15 cellular contexts compared by ENCODE assay signal in the genomic region with DNA sequence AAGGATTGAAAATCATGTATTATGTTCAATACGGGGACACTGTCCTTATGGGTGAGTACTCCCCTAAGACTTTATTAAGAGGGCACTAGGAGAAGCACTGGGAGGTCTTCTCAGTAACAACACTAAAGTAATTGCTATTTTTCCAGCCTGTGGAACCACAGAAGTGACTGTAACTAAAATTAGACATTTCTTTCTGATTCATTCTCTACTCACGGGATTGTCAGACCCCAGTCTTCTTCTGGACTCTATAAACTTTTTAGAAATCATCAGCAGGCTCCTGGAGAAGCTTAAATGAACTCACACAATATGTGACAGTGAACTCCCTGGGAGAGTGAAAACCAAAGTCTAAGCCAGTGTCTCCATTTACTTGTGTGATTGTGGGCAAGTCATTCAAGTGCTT. TPM values are rescaled to one million over a fixed set of nuclear protein-coding genes. Genes with fewer than 3 reads are reported as not detected.
A peak's percentile ranks its signal among the peaks of the same experiment; 100 is the strongest.
DNase-seq lines count a peak whose midpoint lies in the region; ATAC-seq and TF ChIP-seq lines count a peak whose summit lies in the region.
"Had no signal": no experiment of that assay in that cellular context is flagged by ENCODE, and none has a peak within 500 bp of the region (broad histone marks: within the 10 kb centered on the region; RNA-seq: fewer than 3 reads in every experiment).

No MANE protein-coding gene starts in this region.

- CTCF ChIA-PET in activated naive CD4-positive, alpha-beta T cell treated with anti-CD3 and anti-CD28 coated beads for 36 hours (lab: Charles Lee): no interaction called here
- CTCF ChIA-PET in CD8-positive, alpha-beta memory T cell (lab: Charles Lee): no interaction called here

- H3K27ac ChIP-seq in endodermal cell (ENCODE audit: low read depth, low read length): no peak overlapping the region
- H3K27ac ChIP-seq in CD8-positive, alpha-beta memory T cell (ENCODE audit: low read depth, low read length): no peak overlapping the region

- peak overlapping the region; percentile 61 for H3K27ac Mint-ChIP-seq in osteocyte (ENCODE audit: unreplicated experiment)
- H3K27ac Mint-ChIP-seq in activated naive CD4-positive, alpha-beta T cell treated with anti-CD3 and anti-CD28 coated beads for 36 hours: no peak overlapping the region
- no peak overlapping the region for H3K27ac Mint-ChIP-seq in endodermal cell
- no peak overlapping the region for H3K27ac Mint-ChIP-seq in CD8-positive, alpha-beta memory T cell
- H3K27ac Mint-ChIP-seq: immature natural killer cell had no signal

- H3K9me3 Mint-ChIP-seq in osteocyte (ENCODE audit: unreplicated experiment) (peaks cover 5% of the 10 kb centered on the region), endodermal cell (no peaks in the 10 kb centered on the region)
- no peaks in the 10 kb centered on the region for H3K9me3 Mint-ChIP-seq in activated naive CD4-positive, alpha-beta T cell treated with anti-CD3 and anti-CD28 coated beads for 36 hours
- H3K9me3 Mint-ChIP-seq in CD8-positive, alpha-beta memory T cell: no peaks in the 10 kb centered on the region

- H3K4me1 Mint-ChIP-seq in osteocyte (ENCODE audit: unreplicated experiment): peaks cover 37% of the 10 kb centered on the region
- H3K4me1 Mint-ChIP-seq in activated naive CD4-positive, alpha-beta T cell treated with anti-CD3 and anti-CD28 coated beads for 36 hours (ENCODE audit: low read depth): peaks cover 8% of the 10 kb centered on the region
- peaks cover 32% of the 10 kb centered on the region for H3K4me1 Mint-ChIP-seq in endodermal cell
- peaks cover 0 to 4% (median 0%) of the 10 kb centered on the region in 3 donors for H3K4me1 Mint-ChIP-seq in CD8-positive, alpha-beta memory T cell

- H3K4me3 Mint-ChIP-seq in osteocyte (ENCODE audit: unreplicated experiment) (no peak overlapping the region), endodermal cell (no peak overlapping the region)
- H3K4me3 Mint-ChIP-seq in activated naive CD4-positive, alpha-beta T cell treated with anti-CD3 and anti-CD28 coated beads for 36 hours: no peak overlapping the region
- H3K4me3 Mint-ChIP-seq in CD8-positive, alpha-beta memory T cell: no peak overlapping the region
- H3K4me3 Mint-ChIP-seq: immature natural killer cell had no signal

- H3K36me3 Mint-ChIP-seq in osteocyte (ENCODE audit: unreplicated experiment) (peaks cover 23% of the 10 kb centered on the region), endodermal cell (ENCODE audit: low read depth) (no peaks in the 10 kb centered on the region)
- no peaks in the 10 kb centered on the region for H3K36me3 Mint-ChIP-seq in activated naive CD4-positive, alpha-beta T cell treated with anti-CD3 and anti-CD28 coated beads for 36 hours (ENCODE audit: low read depth)
- no peaks in the 10 kb centered on the region for H3K36me3 Mint-ChIP-seq in CD8-positive, alpha-beta memory T cell

- no peak for TF ChIP-seq CTCF in NB4 (IDR thresholded peaks at IDR 0.05; ENCODE audit: low read depth, low read length)
- no peak for TF ChIP-seq CTCF in osteocyte (IDR thresholded peaks at IDR 0.05)
- TF ChIP-seq CTCF in endodermal cell (conservative IDR thresholded peaks at IDR 0.05): no peak

- peak overlapping the region; percentile 41 for H3K4me3 ChIP-seq in NB4 (ENCODE audit: low read depth, low read length)
- H3K4me3 ChIP-seq in endodermal cell (ENCODE audit: low read length): no peak overlapping the region
- no peak overlapping the region for H3K4me3 ChIP-seq in CD8-positive, alpha-beta memory T cell (ENCODE audit: low read length)
- H3K4me3 ChIP-seq: ascending aorta had no signal

- no peaks in the 10 kb centered on the region for H3K27me3 ChIP-seq in endodermal cell (ENCODE audit: control insufficient read depth, insufficient read depth, low read length, poor library complexity, severe bottlenecking)
- H3K27me3 ChIP-seq in CD8-positive, alpha-beta memory T cell (ENCODE audit: insufficient read depth, low read length, poor library complexity, severe bottlenecking): no peaks in the 10 kb centered on the region
- H3K27me3 ChIP-seq: ascending aorta had no signal

- H3K9me3 ChIP-seq in endodermal cell (ENCODE audit: control insufficient read depth, low read length): no peaks in the 10 kb centered on the region
- no peaks in the 10 kb centered on the region for H3K9me3 ChIP-seq in CD8-positive, alpha-beta memory T cell (ENCODE audit: low read length)

- H3K36me3 ChIP-seq in endodermal cell (ENCODE audit: control insufficient read depth, insufficient read depth, low read length): no peaks in the 10 kb centered on the region
- no peaks in the 10 kb centered on the region for H3K36me3 ChIP-seq in CD8-positive, alpha-beta memory T cell (ENCODE audit: insufficient read depth, low read length)

- H3K9ac ChIP-seq in endodermal cell (ENCODE audit: extremely low read depth, low read length, poor library complexity, severe bottlenecking): no peak overlapping the region

- TF ChIP-seq POLR2A in NB4 (IDR thresholded peaks at IDR 0.05; ENCODE audit: extremely low read depth, insufficient read length): no peak

- ATAC-seq in GM18868 (IDR thresholded peaks at IDR 0.05; ENCODE audit: unreplicated experiment) (peak; percentile 4), HG02798 (IDR thresholded peaks at IDR 0.05; ENCODE audit: poor library complexity, unreplicated experiment) (peak; percentile 6)

- H3K27me3 Mint-ChIP-seq in osteocyte (ENCODE audit: unreplicated experiment) (no peaks in the 10 kb centered on the region), endodermal cell (ENCODE audit: insufficient read depth) (no peaks in the 10 kb centered on the region)
- peaks cover 3% of the 10 kb centered on the region for H3K27me3 Mint-ChIP-seq in activated naive CD4-positive, alpha-beta T cell treated with anti-CD3 and anti-CD28 coated beads for 36 hours (ENCODE audit: low read depth)
- no peaks in the 10 kb centered on the region for H3K27me3 Mint-ChIP-seq in CD8-positive, alpha-beta memory T cell

- 91 to 94% methylated on average over 2 of the region's 2 CpGs for WGBS in endodermal cell (ENCODE audit: insufficient coverage in 1 of 2, insufficient read length in 1 of 2), 2 experiments

- peaks cover 12% of the 10 kb centered on the region for H3K4me1 ChIP-seq in endodermal cell (ENCODE audit: control insufficient read depth, insufficient read depth, low read length)
- no peaks in the 10 kb centered on the region for H3K4me1 ChIP-seq in CD8-positive, alpha-beta memory T cell (ENCODE audit: insufficient read depth, low read length)

- DNase-seq in NB4 (ENCODE audit: low read depth) (peak; percentile 54), osteocyte (ENCODE audit: extremely low spot score, unreplicated experiment) (no peak), mucosa of gallbladder (ENCODE audit: low spot score) (no peak), endodermal cell (no peak)
- no peak for DNase-seq in activated naive CD4-positive, alpha-beta T cell treated with anti-CD3 and anti-CD28 coated beads for 36 hours
- DNase-seq in CD8-positive, alpha-beta memory T cell: no peak
- DNase-seq: COR-L47, foreskin melanocyte, NCI-H1105 treated with DMSO at 0.1 percent for 48 hours, NCI-H524 treated with DMSO at 0.1 percent for 48 hours, Right ventricle myocardium superior had no signal

- POLR2A ChIA-PET in CD8-positive, alpha-beta memory T cell (lab: Charles Lee): no interaction called here

- intact Hi-C loops in activated naive CD4-positive, alpha-beta T cell treated with anti-CD3 and anti-CD28 coated beads for 36 hours (cut with micrococcal nuclease): no loop called here

RNA-seq across cellular contexts. Expression of a gene that starts 14.5 kb away (rescaled TPM):
- total RNA-seq in osteocyte (28.9 and 30.5 TPM in 2 replicates), mucosa of gallbladder (9.8 TPM), endodermal cell (under 1 TPM in 1 of 2 donors, not detected in 1; 0.07 TPM)
- total RNA-seq in activated naive CD4-positive, alpha-beta T cell treated with anti-CD3 and anti-CD28 coated beads for 36 hours: not detected
- polyA plus RNA-seq in endodermal cell (2013, experiment 1 of 2): 1.1 TPM
- polyA plus RNA-seq in endodermal cell (2013, experiment 2 of 2): 1.8 TPM
- total RNA-seq in CD8-positive, alpha-beta memory T cell: under 1 TPM; 0.48 to 0.51 TPM
- polyA plus RNA-seq in CD8-positive, alpha-beta memory T cell: not detected
